In the genomic region with DNA sequence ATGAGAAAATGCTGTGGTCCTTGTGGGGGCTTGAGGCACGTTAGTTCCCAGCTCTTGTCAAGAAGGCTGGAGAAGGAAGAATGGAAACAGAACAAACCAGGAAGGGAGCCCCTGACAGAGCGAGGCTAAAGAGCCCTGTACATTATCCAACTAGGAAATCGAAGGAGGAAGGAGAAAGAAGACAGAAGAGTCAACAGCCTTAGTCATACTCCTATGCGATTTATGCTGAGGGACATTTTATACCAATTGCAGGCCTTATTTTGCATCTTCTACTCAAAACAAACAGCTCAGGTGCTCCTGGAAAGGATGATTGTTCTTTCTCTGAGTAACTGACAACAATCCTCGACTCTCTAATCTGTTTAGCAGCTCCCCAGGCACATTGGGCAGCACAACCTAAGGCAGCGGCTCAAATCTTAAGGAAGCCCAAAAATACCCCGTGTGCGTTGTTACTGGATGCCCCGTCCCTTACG, we compare ENCODE assay signal across 12 cellular contexts. TPM values are rescaled to one million over a fixed set of nuclear protein-coding genes. Genes with fewer than 3 reads are reported as not detected.
A peak's percentile ranks its signal among the peaks of the same experiment; 100 is the strongest.
DNase-seq lines count a peak whose midpoint lies in the region; ATAC-seq and TF ChIP-seq lines count a peak whose summit lies in the region.
"Not testable (repeated sequence)": the region's sequence is repeated elsewhere in the genome, so short reads cannot be mapped to it uniquely, and the experiment has no call there.
"Had no signal": no experiment of that assay in that cellular context is flagged by ENCODE, and none has a peak within 500 bp of the region (broad histone marks: within the 10 kb centered on the region; RNA-seq: fewer than 3 reads in every experiment).

No MANE protein-coding gene starts in this region.

- not testable (repeated sequence) for TF ChIP-seq CTCF in CD8-positive, alpha-beta T cell (IDR thresholded peaks at IDR 0.05)

- not testable (repeated sequence) for H3K27me3 ChIP-seq in CD8-positive, alpha-beta T cell (ENCODE audit: insufficient read depth, low read length)

- POLR2A ChIA-PET in CD8-positive, alpha-beta T cell (lab: Charles Lee) = not testable (repeated sequence)

- H3K4me3 ChIP-seq in CD8-positive, alpha-beta T cell (ENCODE audit: low read depth, low read length) = not testable (repeated sequence)

- not testable (repeated sequence) for H3K36me3 ChIP-seq in CD8-positive, alpha-beta T cell (ENCODE audit: insufficient read depth, low read length)

- H3K27me3 Mint-ChIP-seq in CD8-positive, alpha-beta T cell (ENCODE audit: low read depth) = not testable (repeated sequence)
- peaks cover 14% of the 10 kb centered on the region for H3K27me3 Mint-ChIP-seq in T-helper 1 cell treated with Interleukin-12 subunit alpha and Interleukin-12 subunit beta and Interleukin-4 antibody, amounts not matched to agents 30 μg/mL and 1 μg/mL, for 36 hours (ENCODE audit: low read depth)
- H3K27me3 Mint-ChIP-seq in activated naive CD4-positive, alpha-beta T cell treated with anti-CD3 and anti-CD28 coated beads, Interleukin-2, amount 10 ng/mL, durations not matched to agents 7 days and 5 days = peaks cover 24% of the 10 kb centered on the region

- peak overlapping the region; percentile 24 for H3K4me3 Mint-ChIP-seq in CD8-positive, alpha-beta T cell
- peak overlapping the region; percentile 18 for H3K4me3 Mint-ChIP-seq in T-helper 1 cell treated with Interleukin-12 subunit alpha and Interleukin-12 subunit beta and Interleukin-4 antibody, amounts not matched to agents 30 μg/mL and 1 μg/mL, for 36 hours
- not testable (repeated sequence) for H3K4me3 Mint-ChIP-seq in activated naive CD4-positive, alpha-beta T cell treated with anti-CD3 and anti-CD28 coated beads, Interleukin-2, amount 10 ng/mL, durations not matched to agents 7 days and 5 days

- CTCF ChIA-PET in CD8-positive, alpha-beta T cell (lab: Charles Lee) = not testable (repeated sequence)
- CTCF ChIA-PET in activated naive CD4-positive, alpha-beta T cell treated with anti-CD3 and anti-CD28 coated beads, Interleukin-2, amount 10 ng/mL, durations not matched to agents 7 days and 5 days (lab: Charles Lee) = interaction anchor here (1.4 to 2.0 kb wide), 2 partner anchors 74 to 516 kb away, joined by 4 read pairs; partner anchors contain the start of genes GTF2H1 and HPS5

- not testable (repeated sequence) for H3K27ac ChIP-seq in CD8-positive, alpha-beta T cell (ENCODE audit: low read depth, low read length)

- not testable (repeated sequence) for H3K36me3 Mint-ChIP-seq in CD8-positive, alpha-beta T cell; T-helper 1 cell treated with Interleukin-12 subunit alpha and Interleukin-12 subunit beta and Interleukin-4 antibody, amounts not matched to agents 30 μg/mL and 1 μg/mL, for 36 hours (ENCODE audit: low read depth); activated naive CD4-positive, alpha-beta T cell treated with anti-CD3 and anti-CD28 coated beads, Interleukin-2, amount 10 ng/mL, durations not matched to agents 7 days and 5 days

- not testable (repeated sequence) for H3K4me1 Mint-ChIP-seq in CD8-positive, alpha-beta T cell (ENCODE audit: low read depth)
- H3K4me1 Mint-ChIP-seq in T-helper 1 cell treated with Interleukin-12 subunit alpha and Interleukin-12 subunit beta and Interleukin-4 antibody, amounts not matched to agents 30 μg/mL and 1 μg/mL, for 36 hours (ENCODE audit: low read depth) = peaks cover 32% of the 10 kb centered on the region
- H3K4me1 Mint-ChIP-seq in activated naive CD4-positive, alpha-beta T cell treated with anti-CD3 and anti-CD28 coated beads, Interleukin-2, amount 10 ng/mL, durations not matched to agents 7 days and 5 days = peaks cover 32% of the 10 kb centered on the region

- intact Hi-C loops in CD8-positive, alpha-beta T cell (cut with DNase I, micrococcal nuclease); left colon (cut with DNase I, micrococcal nuclease): not testable (repeated sequence)

- H3K9me3 ChIP-seq in CD8-positive, alpha-beta T cell (ENCODE audit: low read length) = not testable (repeated sequence)

- not testable (repeated sequence) for H3K9me3 Mint-ChIP-seq in CD8-positive, alpha-beta T cell; T-helper 1 cell treated with Interleukin-12 subunit alpha and Interleukin-12 subunit beta and Interleukin-4 antibody, amounts not matched to agents 30 μg/mL and 1 μg/mL, for 36 hours; activated naive CD4-positive, alpha-beta T cell treated with anti-CD3 and anti-CD28 coated beads, Interleukin-2, amount 10 ng/mL, durations not matched to agents 7 days and 5 days

- not testable (repeated sequence) for DNase-seq in CD8-positive, alpha-beta T cell; activated naive CD4-positive, alpha-beta T cell treated with anti-CD3 and anti-CD28 coated beads, Interleukin-2, amount 10 ng/mL, durations not matched to agents 7 days and 5 days; left colon

- ATAC-seq in CD8-positive, alpha-beta T cell = not testable (repeated sequence)
- ATAC-seq in GM18909 (IDR thresholded peaks at IDR 0.05; ENCODE audit: poor library complexity, unreplicated experiment) (peak; percentile 8), GM21423 (IDR thresholded peaks at IDR 0.05; ENCODE audit: unreplicated experiment) (peak; percentile 12), HG02852 (IDR thresholded peaks at IDR 0.05; ENCODE audit: unreplicated experiment) (peak; percentile 5), HG03354 (IDR thresholded peaks at IDR 0.05; ENCODE audit: poor library complexity, severe bottlenecking, unreplicated experiment) (peak; percentile 20), left colon (peak; percentile 49)

- not testable (repeated sequence) for H3K27ac Mint-ChIP-seq in CD8-positive, alpha-beta T cell
- peak overlapping the region; percentile 75 for H3K27ac Mint-ChIP-seq in T-helper 1 cell treated with Interleukin-12 subunit alpha and Interleukin-12 subunit beta and Interleukin-4 antibody, amounts not matched to agents 30 μg/mL and 1 μg/mL, for 36 hours
- peak overlapping the region; percentile 83 for H3K27ac Mint-ChIP-seq in activated naive CD4-positive, alpha-beta T cell treated with anti-CD3 and anti-CD28 coated beads, Interleukin-2, amount 10 ng/mL, durations not matched to agents 7 days and 5 days

- H3K4me1 ChIP-seq in CD8-positive, alpha-beta T cell (ENCODE audit: insufficient read depth, low read length) = not testable (repeated sequence)

RNA-seq across cellular contexts. Expression of gene SAA2, which starts 1.3 kb away (rescaled TPM):
- under 1 TPM in 1 of 2 experiments, not detected in 1; 0.49 TPM for total RNA-seq in CD8-positive, alpha-beta T cell
- 1 to 10 TPM in 1 of 2 donors, under 1 TPM in 1; 0.58 to 1.1 TPM for total RNA-seq in left colon
- total RNA-seq: activated T-helper 2 cell treated with anti-CD3 and anti-CD28 coated beads, Interferon-gamma antibody, Interleukin-2, Interleukin-4, amounts not matched to agents 10 μg/mL and 5 μg/mL and 100 μg/mL, durations not matched to agents 14 hours and 24 hours and 36 hours had no signal

RNA-seq across cellular contexts. Expression of gene SAA4, which starts 10.6 kb away (rescaled TPM):
- not detected for total RNA-seq in CD8-positive, alpha-beta T cell
- not detected for total RNA-seq in left colon
- total RNA-seq: A673; activated T-helper 2 cell treated with anti-CD3 and anti-CD28 coated beads, Interferon-gamma antibody, Interleukin-2, Interleukin-4, amounts not matched to agents 10 μg/mL and 5 μg/mL and 100 μg/mL, durations not matched to agents 14 hours and 24 hours and 36 hours; esophagus muscularis mucosa; ureter had no signal

RNA-seq across cellular contexts. Expression of gene SAA1, which starts 18.9 kb away (rescaled TPM):
- total RNA-seq in CD8-positive, alpha-beta T cell = not detected
- 10 to 100 TPM in 1 of 2 donors, 1 to 10 TPM in 1; 3.1 to 11.3 TPM for total RNA-seq in left colon
- total RNA-seq: A673; activated T-helper 2 cell treated with anti-CD3 and anti-CD28 coated beads, Interferon-gamma antibody, Interleukin-2, Interleukin-4, amounts not matched to agents 10 μg/mL and 5 μg/mL and 100 μg/mL, durations not matched to agents 14 hours and 24 hours and 36 hours had no signal

Comparison
In these comparisons a context has a peak if more than half of its experiments do, and no peak if none do; other contexts are left out.
1. RNA of gene SAA1, which starts 18.9 kb away (total RNA-seq): 3.1 to 11.3 TPM in left colon; not detected in CD8-positive, alpha-beta T cell; every median in the first group is over 4 times any median in the second.